8 cellular contexts compared by ENCODE assay signal in genomic region chr12:101876861-101877815, GRCh38. TPM values are rescaled to one million over a fixed set of nuclear protein-coding genes. Genes with fewer than 3 reads are reported as not detected.
DNase-seq lines count a peak whose midpoint lies in the region; ATAC-seq and TF ChIP-seq lines count a peak whose summit lies in the region.

Gene DRAM1 (plus strand): TSS chr12:101877580. CDS start chr12:101877790, 210 bp downstream.

- ATAC-seq in GM18508 (IDR thresholded peaks at IDR 0.05; ENCODE audit: insufficient read depth, unreplicated experiment) (peak; percentile 48), HG02973 (IDR thresholded peaks at IDR 0.05; ENCODE audit: unreplicated experiment) (peak; percentile 85)

- H3K27me3 ChIP-seq in liver (ENCODE audit: control insufficient read depth in 4 of 4, insufficient read depth in 4 of 4, low read length in 3 of 4) = no peaks in the 10 kb centered on the region

- TF ChIP-seq RAD21 in liver (IDR thresholded peaks at IDR 0.05) = no peak

- CTCF ChIA-PET in AG04449 (lab: Yijun Ruan, JAX) = interaction anchor here (0.7 kb wide), 1 partner anchor 39 kb away, joined by 3 read pairs; no protein-coding TSS in a partner anchor

- no peaks in the 10 kb centered on the region for H3K9me3 ChIP-seq in liver (ENCODE audit: control insufficient read depth in 4 of 4, low read length in 3 of 4)

- WGBS in liver = under 1% methylated on average over 105 of the region's 105 CpGs

- DNase-seq in AG04449 (ENCODE audit: low read depth, low spot score) = peak; percentile 42
- peak; percentile 31 for DNase-seq in NCI-H2227 treated with DMSO at 0.1 percent for 48 hours (lab: John Stamatoyannopoulos, UW)
- peak; percentile 78 to 83 for DNase-seq in activated CD4-positive, alpha-beta T cell treated with anti-CD3 and anti-CD28 coated beads, Interleukin-2, amount 50 U/mL, for 48 hours
- peak; percentile 77 to 91 for DNase-seq in dermis microvascular lymphatic vessel endothelial cell (ENCODE audit: low read depth in 2 of 2)
- peak; percentile 70 for DNase-seq in stimulated activated CD4-positive, alpha-beta T cell treated with anti-CD3 and anti-CD28 coated beads, Interleukin-4, amount 100 ng/mL, for 1 hour

- peak within 1 kb of the TSS; percentile 95 to 98 for H3K27ac ChIP-seq in liver (ENCODE audit: low read depth in 1 of 2, low read length in 2 of 2)

- peaks cover 0 to 5% (median 0%) of the 10 kb centered on the region in 4 donors for H3K4me1 ChIP-seq in liver (ENCODE audit: control insufficient read depth in 4 of 4, insufficient read depth in 4 of 4, low read length in 3 of 4)

- peak within 1 kb of the TSS; percentile 95 for H3K4me3 ChIP-seq in AG04449 (ENCODE audit: low read depth, low read length)
- peak within 1 kb of the TSS; percentile 62 to 84 (median 81) for H3K4me3 ChIP-seq in liver (ENCODE audit: low read depth in 1 of 3, low read length in 3 of 3)

- TF ChIP-seq CTCF in AG04449 (IDR thresholded peaks at IDR 0.05; ENCODE audit: insufficient read depth, low read length, missing control alignments) (peak; percentile 29), liver (IDR thresholded peaks at IDR 0.05; ENCODE audit: low read depth, low read length, missing input control) (no peak)

- H3K36me3 ChIP-seq in liver (ENCODE audit: control insufficient read depth in 4 of 4, insufficient read depth in 3 of 4, low read depth in 1 of 4, low read length in 3 of 4) = no peaks in the 10 kb centered on the region

- peak within 1 kb of the TSS; percentile 47 to 87 for H3K9ac ChIP-seq in liver (ENCODE audit: low read depth in 1 of 2, low read length in 2 of 2)

- POLR2A ChIA-PET in AG04449 (lab: Yijun Ruan, JAX) = interaction anchor here (0.8 to 1.0 kb wide), 4 partner anchors 14 to 42 kb away, joined by 3 to 6 read pairs (median 4); no protein-coding TSS in a partner anchor

TF ChIP-seq in liver, 16 proteins besides CTCF, POLR2A, EP300 and RAD21:
- TF ChIP-seq FOXA2 (IDR thresholded peaks at IDR 0.05) (no peak), RXRA (IDR thresholded peaks at IDR 0.05) (peak in 1 of 2 donors; percentile 27), TAF1 (conservative IDR thresholded peaks at IDR 0.05) (peak; percentile 34), JUND (IDR thresholded peaks at IDR 0.05) (peak in 1 of 2 donors; percentile 12), REST (IDR thresholded peaks at IDR 0.05) (peak; percentile 28), SP1 (IDR thresholded peaks at IDR 0.05) (peak; percentile 62), YY1 (IDR thresholded peaks at IDR 0.05) (peak; percentile 19), ATF3 (IDR thresholded peaks at IDR 0.05) (no peak)

RNA-seq across cellular contexts. Expression of gene DRAM1, which starts in this region (rescaled TPM):
- 31.5 and 32.4 TPM in 2 replicates for total RNA-seq in dermis microvascular lymphatic vessel endothelial cell
- 1 to 10 TPM; 2.7 to 7.8 TPM for total RNA-seq in liver
- polyA plus RNA-seq in liver = 1 to 10 TPM; 3.0 to 3.9 TPM

Comparison
In these comparisons a context has a peak if more than half of its experiments do, and no peak if none do; other contexts are left out.
1. Peak in every context shown above with its lines: DNase-seq, ATAC-seq, H3K4me3 ChIP-seq and H3K27ac ChIP-seq.
2. DNase-seq: peak in every context shown above with its lines; median percentile 84 in dermis microvascular lymphatic vessel endothelial cell; 80 in activated CD4-positive, alpha-beta T cell treated with anti-CD3 and anti-CD28 coated beads, Interleukin-2, amount 50 U/mL, for 48 hours; 70 in stimulated activated CD4-positive, alpha-beta T cell treated with anti-CD3 and anti-CD28 coated beads, Interleukin-4, amount 100 ng/mL, for 1 hour; 42 in AG04449; 31 in NCI-H2227 treated with DMSO at 0.1 percent for 48 hours.